23 cellular contexts compared by ENCODE assay signal in the genomic region with DNA sequence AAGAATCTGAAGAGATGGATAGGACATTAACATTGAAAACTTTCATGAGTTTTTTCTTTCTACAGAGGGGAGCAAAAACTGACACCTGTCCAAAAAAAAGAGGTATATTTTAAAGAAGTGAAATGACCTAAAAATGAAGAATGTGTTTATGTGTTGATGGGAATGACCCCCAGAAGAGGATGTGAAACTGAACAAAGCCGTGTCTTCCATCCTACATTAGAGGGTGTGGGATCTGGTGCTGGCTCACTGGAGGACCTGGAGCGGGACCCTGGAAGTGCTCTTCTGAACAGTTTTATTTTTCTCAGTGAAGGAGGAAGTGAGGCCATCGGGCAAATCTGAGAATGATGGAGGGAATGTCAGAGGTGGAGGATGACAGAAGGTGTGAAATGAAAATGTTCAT.
"Had no signal": no experiment of that assay in that cellular context is flagged by ENCODE, and none has a peak within 500 bp of the region (broad histone marks: within the 10 kb centered on the region; RNA-seq: fewer than 3 reads in every experiment).

No MANE protein-coding gene starts in this region.

- H3K36me3 ChIP-seq: colonic mucosa, right atrium auricular region, sigmoid colon, transverse colon had no signal

- H3K4me3 ChIP-seq: colonic mucosa, hepatocyte, lung, right atrium auricular region, sigmoid colon, skin epidermis, testis, transverse colon had no signal

- H3K27me3 ChIP-seq: colonic mucosa, right atrium auricular region, sigmoid colon, testis, transverse colon had no signal

- H3K36me3 Mint-ChIP-seq: natural killer cell treated with Interleukin-12 subunit alpha and Interleukin-12 subunit beta and Interleukin-15 and Interleukin-18, amount 100 ng/mL, for 72 hours; stimulated activated naive B cell treated with anti-CD40 and anti-IgM and Interleukin-4, amounts not matched to agents 10 μg/mL and 1 μg/mL and 100 μg/mL, for 72 hours had no signal

- H3K9me3 Mint-ChIP-seq: endodermal cell had no signal

- H3K79me2 ChIP-seq: hepatocyte had no signal

- ATAC-seq: foreskin keratinocyte; left colon; left ventricle myocardium superior; natural killer cell treated with Interleukin-12 subunit alpha and Interleukin-12 subunit beta and Interleukin-15 and Interleukin-18, amount 100 ng/mL, for 72 hours; stimulated activated naive B cell treated with anti-CD40 and anti-IgM and Interleukin-4, amounts not matched to agents 10 μg/mL and 1 μg/mL and 100 μg/mL, for 72 hours; stimulated activated naive CD8-positive, alpha-beta T cell treated with anti-CD3 and anti-CD28 coated beads, Interleukin-15, amount 100 ng/mL, for 72 hours had no signal

- H3K4me2 ChIP-seq: hepatocyte had no signal

- H3K27ac Mint-ChIP-seq: endodermal cell; natural killer cell treated with Interleukin-12 subunit alpha and Interleukin-12 subunit beta and Interleukin-15 and Interleukin-18, amount 100 ng/mL, for 72 hours; stimulated activated naive B cell treated with anti-CD40 and anti-IgM and Interleukin-4, amounts not matched to agents 10 μg/mL and 1 μg/mL and 100 μg/mL, for 72 hours; stimulated activated naive CD8-positive, alpha-beta T cell treated with anti-CD3 and anti-CD28 coated beads, Interleukin-15, amount 100 ng/mL, for 72 hours had no signal

- H3K4me1 Mint-ChIP-seq: stimulated activated naive B cell treated with anti-CD40 and anti-IgM and Interleukin-4, amounts not matched to agents 10 μg/mL and 1 μg/mL and 100 μg/mL, for 72 hours; stimulated activated naive CD8-positive, alpha-beta T cell treated with anti-CD3 and anti-CD28 coated beads, Interleukin-15, amount 100 ng/mL, for 72 hours had no signal

- H3K4me1 ChIP-seq: colonic mucosa, foreskin keratinocyte, right atrium auricular region, sigmoid colon, testis, transverse colon had no signal

- H2AFZ ChIP-seq: hepatocyte had no signal

- H3K27ac ChIP-seq: colonic mucosa, foreskin keratinocyte, hepatocyte, right atrium auricular region, sigmoid colon, skin epidermis, testis, transverse colon had no signal

- H3K27me3 Mint-ChIP-seq: natural killer cell treated with Interleukin-12 subunit alpha and Interleukin-12 subunit beta and Interleukin-15 and Interleukin-18, amount 100 ng/mL, for 72 hours; stimulated activated naive B cell treated with anti-CD40 and anti-IgM and Interleukin-4, amounts not matched to agents 10 μg/mL and 1 μg/mL and 100 μg/mL, for 72 hours had no signal

- DNase-seq: colonic mucosa; effector CD4-positive, alpha-beta T cell; endodermal cell; erythroblast; foreskin keratinocyte; kidney; left colon; left ventricle myocardium superior; mesenchymal stem cell; midbrain; posterior cingulate gyrus; sigmoid colon; stimulated activated CD4-positive, alpha-beta T cell treated with anti-CD3 and anti-CD28 coated beads, Interleukin-2, amount 100 ng/mL, for 24 hours; stimulated activated CD4-positive, alpha-beta T cell treated with anti-CD3 and anti-CD28 coated beads, Interleukin-4, amount 100 ng/mL, for 4 hours; stimulated activated naive B cell treated with anti-CD40 and anti-IgM and Interleukin-4, amounts not matched to agents 10 μg/mL and 1 μg/mL and 100 μg/mL, for 72 hours; stimulated activated naive CD8-positive, alpha-beta T cell treated with anti-CD3 and anti-CD28 coated beads, Interleukin-15, amount 100 ng/mL, for 72 hours; testis; transverse colon had no signal

- H3K4me3 Mint-ChIP-seq: endodermal cell; natural killer cell treated with Interleukin-12 subunit alpha and Interleukin-12 subunit beta and Interleukin-15 and Interleukin-18, amount 100 ng/mL, for 72 hours; stimulated activated naive B cell treated with anti-CD40 and anti-IgM and Interleukin-4, amounts not matched to agents 10 μg/mL and 1 μg/mL and 100 μg/mL, for 72 hours; stimulated activated naive CD8-positive, alpha-beta T cell treated with anti-CD3 and anti-CD28 coated beads, Interleukin-15, amount 100 ng/mL, for 72 hours had no signal

- H3K9me3 ChIP-seq: colonic mucosa, right atrium auricular region, sigmoid colon, testis, transverse colon had no signal
